Comparison of ENCODE assay signal across 17 cellular contexts in genomic region chr4:53208749-53209148, GRCh38.
DNase-seq lines count a peak whose midpoint lies in the region; ATAC-seq, FAIRE-seq and TF ChIP-seq lines count a peak whose summit lies in the region.
"Had no signal": no experiment of that assay in that cellular context is flagged by ENCODE, and none has a peak within 500 bp of the region (broad histone marks: within the 10 kb centered on the region; RNA-seq: fewer than 3 reads in every experiment).

No MANE protein-coding gene starts in this region.

- no peak for FAIRE-seq in HepG2 (lab: Jason Lieb, UNC)
- FAIRE-seq: A549, D721Med had no signal

- no peaks in the 10 kb centered on the region for H3K36me3 Mint-ChIP-seq in WTC11

- no peaks in the 10 kb centered on the region for H3K27me3 Mint-ChIP-seq in WTC11 (ENCODE audit: low read depth)
- H3K27me3 Mint-ChIP-seq: CD4-positive, alpha-beta T cell had no signal

- H4K20me1 ChIP-seq in HepG2 (ENCODE audit: insufficient read depth, low read length), result no peaks in the 10 kb centered on the region

- no peak overlapping the region for H3K9ac ChIP-seq in HepG2 (ENCODE audit: insufficient read depth, low read depth, low read length)

- DNase-seq in HepG2 (ENCODE audit: low spot score) (peak; percentile 25), right lobe of liver (no peak), WTC11 (ENCODE audit: low spot score) (no peak), iPS-NIHi11 (ENCODE audit: low spot score) (peak; percentile 14), caudate nucleus (lab: John Stamatoyannopoulos, UW) (no peak), GM10266 (ENCODE audit: extremely low spot score) (no peak)
- no peak for DNase-seq in stimulated activated CD4-positive, alpha-beta T cell treated with anti-CD3 and anti-CD28 coated beads, Interleukin-12 subunit alpha, Interleukin-12 subunit beta, amount 100 ng/mL, for 4 hours
- DNase-seq: AML-193; Caco-2; CD4-positive, alpha-beta T cell; GF-D8; HCEC 1CT had no signal

- ATAC-seq in HepG2 (peak; percentile 44), right lobe of liver (no peak), WTC11 (peak; percentile 43; the same call in 1 of the 2 replicates)
- ATAC-seq: A549, GM12878 had no signal

- TF ChIP-seq POLR2A in HepG2 (IDR thresholded peaks at IDR 0.05; ENCODE audit: insufficient read depth in 1 of 2, low read depth in 2 of 2, low read length in 2 of 2), result no peak
- no peak for TF ChIP-seq POLR2A in right lobe of liver (IDR thresholded peaks at IDR 0.05)

- TF ChIP-seq EP300 in HepG2 (IDR thresholded peaks at IDR 0.05; ENCODE audit: low read depth in 2 of 2, low read length in 2 of 2) (no peak), HepG2 (CRISPR knock-in tag; IDR thresholded peaks at IDR 0.05; ENCODE audit: borderline replicate concordance) (no peak)

- H3K9me3 ChIP-seq in HepG2 (ENCODE audit: low read length) (no peaks in the 10 kb centered on the region), right lobe of liver (no peaks in the 10 kb centered on the region)
- H3K9me3 ChIP-seq: A549, Caco-2 had no signal

- in situ Hi-C loops in HepG2 (cut with HindIII; ENCODE audit: extremely low pct_ligation_motif_present, low pct_unique_long_range_greater_than_20kb), result no loop called here

- peaks cover under 1% of the 10 kb centered on the region; the same call in 1 of the 2 replicates for H3K9me3 Mint-ChIP-seq in WTC11

- CTCF ChIA-PET in HepG2 (lab: Yijun Ruan, JAX; ENCODE audit: low intra/inter-chr PET ratio, low total read pairs), result no interaction called here
- CTCF ChIA-PET in WTC11 (lab: Charles Lee), result interaction anchor here (0.9 kb wide), 1 partner anchor 9 kb away, joined by 5 read pairs; no protein-coding TSS in a partner anchor

- TF ChIP-seq CTCF in HepG2 (CRISPR knock-in tag; IDR thresholded peaks at IDR 0.05), result no peak
- TF ChIP-seq CTCF in right lobe of liver (IDR thresholded peaks at IDR 0.05), result no peak
- no peak for TF ChIP-seq CTCF in WTC11 (IDR thresholded peaks at IDR 0.05)
- TF ChIP-seq CTCF in GM10266 (IDR thresholded peaks at IDR 0.05; ENCODE audit: control insufficient read depth, insufficient read depth, low read depth, missing control alignments), result no peak

- intact Hi-C loops in HepG2 (cut with micrococcal nuclease; ENCODE audit: unreplicated experiment), result loop anchor here (5.0 kb wide), 1 partner anchor 404 kb away; no protein-coding TSS in a partner anchor
- intact Hi-C loops in right lobe of liver (cut with DNase I), result no loop called here

- no peak overlapping the region for H3K4me3 ChIP-seq in HepG2 (replicated peaks in 1 of 3; ENCODE audit: insufficient read depth in 1 of 3, low read depth in 2 of 3, low read length in 3 of 3)
- no peak overlapping the region for H3K4me3 ChIP-seq in right lobe of liver
- H3K4me3 ChIP-seq: A549, GM12878 had no signal

- TF ChIP-seq RAD21 in HepG2 (CRISPR knock-in tag; IDR thresholded peaks at IDR 0.05), result no peak

- H2AFZ ChIP-seq in HepG2 (ENCODE audit: low read length), result no peak overlapping the region

- 64% methylated on average over 2 of the region's 2 CpGs for WGBS in HepG2 (ENCODE audit: low lambda C conversion rate)
- WGBS in right lobe of liver (ENCODE audit: insufficient coverage, low coverage, low lambda C conversion rate, missing lambda C conversion rate), result 93% methylated on average over 1 of the region's 2 CpGs

- H3K79me2 ChIP-seq in HepG2 (ENCODE audit: insufficient read depth, low read length), result no peaks in the 10 kb centered on the region

- POLR2A ChIA-PET in HepG2 (lab: Yijun Ruan, JAX) (no interaction called here), WTC11 (lab: Charles Lee) (no interaction called here)

- H3K27ac ChIP-seq in HepG2 (ENCODE audit: extremely low read length, insufficient read depth, low read length) (no peak overlapping the region), right lobe of liver (no peak overlapping the region), caudate nucleus (ENCODE audit: low read depth, low read length) (no peak overlapping the region)
- H3K27ac ChIP-seq: 22Rv1, A549, C4-2B had no signal

- no peaks in the 10 kb centered on the region for H3K36me3 ChIP-seq in HepG2 (replicated peaks in 1 of 2; ENCODE audit: control insufficient read depth in 1 of 2, insufficient read depth in 2 of 2, low read length in 2 of 2)
- no peaks in the 10 kb centered on the region for H3K36me3 ChIP-seq in right lobe of liver

- no TSS peak for BruUV-seq in HepG2 (replicated peaks; lab: Mats Ljungman, UMichigan)

- H3K27ac Mint-ChIP-seq in WTC11, result no peak overlapping the region
- H3K27ac Mint-ChIP-seq: CD4-positive, alpha-beta T cell had no signal

- H3K4me1 ChIP-seq in HepG2 (ENCODE audit: insufficient read depth, low read length), result peaks cover 12% of the 10 kb centered on the region
- H3K4me1 ChIP-seq in right lobe of liver, result no peaks in the 10 kb centered on the region
- H3K4me1 ChIP-seq: A549 had no signal

- no peak overlapping the region for H3K4me3 Mint-ChIP-seq in WTC11
- H3K4me3 Mint-ChIP-seq: CD4-positive, alpha-beta T cell had no signal

- H3K4me1 Mint-ChIP-seq in WTC11, result peaks cover 10% of the 10 kb centered on the region

- H3K27me3 ChIP-seq in HepG2 (ENCODE audit: control insufficient read depth in 1 of 2, insufficient read depth in 2 of 2, low read length in 2 of 2) (no peaks in the 10 kb centered on the region), right lobe of liver (no peaks in the 10 kb centered on the region)

- H3K4me2 ChIP-seq in HepG2 (ENCODE audit: low read depth, low read length), result no peak overlapping the region
- H3K4me2 ChIP-seq: A549 had no signal

TF ChIP-seq in HepG2, 621 proteins besides CTCF, POLR2A, EP300 and RAD21 (continues in another document):
- TF ChIP-seq BCL3 (CRISPR knock-in tag; IDR thresholded peaks at IDR 0.05) (no peak), ZNF33A (CRISPR knock-in tag; IDR thresholded peaks at IDR 0.05; ENCODE audit: borderline replicate concordance) (no peak), ZSCAN9 (CRISPR knock-in tag; IDR thresholded peaks at IDR 0.05; ENCODE audit: borderline replicate concordance) (no peak), HNRNPLL (IDR thresholded peaks at IDR 0.05; ENCODE audit: low read depth, low read length, poor library complexity, severe bottlenecking) (no peak), CAMTA2 (CRISPR knock-in tag; IDR thresholded peaks at IDR 0.05; ENCODE audit: borderline replicate concordance) (no peak), ZNF704 (CRISPR knock-in tag; IDR thresholded peaks at IDR 0.05; ENCODE audit: borderline replicate concordance) (no peak), ZNF234 (CRISPR knock-in tag; conservative IDR thresholded peaks at IDR 0.05) (no peak), TARDBP (CRISPR knock-in tag; IDR thresholded peaks at IDR 0.05) (no peak)

TF ChIP-seq in WTC11, 78 proteins besides CTCF, POLR2A, EP300 and RAD21 (continues in another document):
- TF ChIP-seq ZNF138 (CRISPR knock-in tag; conservative IDR thresholded peaks at IDR 0.05), result no peak
- no peak for TF ChIP-seq MYBL2 (CRISPR knock-in tag; IDR thresholded peaks at IDR 0.05)
- TF ChIP-seq NFYB (CRISPR knock-in tag; conservative IDR thresholded peaks at IDR 0.05; ENCODE audit: low read depth), result no peak
- TF ChIP-seq PREB (CRISPR knock-in tag; IDR thresholded peaks at IDR 0.05; ENCODE audit: borderline replicate concordance), result no peak
- no peak for TF ChIP-seq OVOL2 (CRISPR knock-in tag; IDR thresholded peaks at IDR 0.05; ENCODE audit: borderline replicate concordance)
- no peak for TF ChIP-seq KAT7 (CRISPR knock-in tag; IDR thresholded peaks at IDR 0.05; ENCODE audit: borderline replicate concordance)
- no peak for TF ChIP-seq SP1 (CRISPR knock-in tag; conservative IDR thresholded peaks at IDR 0.05)
- no peak for TF ChIP-seq TCF7 (CRISPR knock-in tag; IDR thresholded peaks at IDR 0.05; ENCODE audit: low read depth)
- TF ChIP-seq CREM (CRISPR knock-in tag; IDR thresholded peaks at IDR 0.05), result no peak
- no peak for TF ChIP-seq MAX (CRISPR knock-in tag; IDR thresholded peaks at IDR 0.05)
- no peak for TF ChIP-seq SMAD3 (CRISPR knock-in tag; IDR thresholded peaks at IDR 0.05; ENCODE audit: borderline replicate concordance)
- TF ChIP-seq ZNF425 (CRISPR knock-in tag; conservative IDR thresholded peaks at IDR 0.05), result no peak
- TF ChIP-seq TEAD1 (CRISPR knock-in tag; IDR thresholded peaks at IDR 0.05), result no peak
- TF ChIP-seq CBFB (CRISPR knock-in tag; IDR thresholded peaks at IDR 0.05; ENCODE audit: low read depth), result no peak
- TF ChIP-seq EMX1 (CRISPR knock-in tag; IDR thresholded peaks at IDR 0.05), result no peak

Comparison
In these comparisons a context has a peak if more than half of its experiments do, and no peak if none do; other contexts are left out.
1. ATAC-seq: peak in HepG2 (single experiment) and WTC11 (single experiment); none in right lobe of liver (0 of 4).
2. DNase-seq: peak in HepG2 (single experiment) and iPS-NIHi11 (single experiment); none in right lobe of liver (0 of 3), WTC11 (single experiment), caudate nucleus (0 of 61), stimulated activated CD4-positive, alpha-beta T cell treated with anti-CD3 and anti-CD28 coated beads, Interleukin-12 subunit alpha, Interleukin-12 subunit beta, amount 100 ng/mL, for 4 hours (single experiment) and GM10266 (single experiment).